ENCODE assay signal across 32 cellular contexts in genomic region chrX:16639966-16640365, GRCh38. TPM values are rescaled to one million over a fixed set of nuclear protein-coding genes. Genes with fewer than 3 reads are reported as not detected.
"Had no signal": no experiment of that assay in that cellular context is flagged by ENCODE, and none has a peak within 500 bp of the region (broad histone marks: within the 10 kb centered on the region; RNA-seq: fewer than 3 reads in every experiment).

No MANE protein-coding gene starts in this region.

- H3K4me3 Mint-ChIP-seq: activated CD4-positive, alpha-beta T cell treated with anti-CD3 and anti-CD28 coated beads, Interleukin-2, amount 10 ng/mL, durations not matched to agents 24 days and 14 days; activated CD8-positive, alpha-beta T cell treated with anti-CD3 and anti-CD28 coated beads for 36 hours; activated naive CD4-positive, alpha-beta T cell treated with anti-CD3 and anti-CD28 coated beads, Interleukin-2, amount 50 U/mL, for 24 hours; activated naive CD8-positive, alpha-beta T cell treated with anti-CD3 and anti-CD28 coated beads, Interleukin-2, amount 10 ng/mL, durations not matched to agents 7 days and 5 days; activated T-cell treated with anti-CD3 and anti-CD28 coated beads, Interleukin-2, amount 50 U/mL, for 72 hours; activated T-helper 17 cell treated with anti-CD3 and anti-CD28 coated beads, Interleukin-2, amount 50 U/mL, for 72 hours; T-helper 1 cell treated with Interleukin-12 subunit alpha and Interleukin-12 subunit beta and Interleukin-4 antibody, amounts not matched to agents 30 μg/mL and 1 μg/mL, for 36 hours; T-helper 2 cell treated with Interferon-gamma antibody and Interleukin-4, amounts not matched to agents 5 μg/mL and 100 μg/mL, for 36 hours had no signal

- ATAC-seq: activated CD8-positive, alpha-beta T cell treated with anti-CD3 and anti-CD28 coated beads for 36 hours; activated T-cell treated with anti-CD3 and anti-CD28 coated beads, Interleukin-2, amount 50 U/mL, for 72 hours; activated T-helper 17 cell treated with anti-CD3 and anti-CD28 coated beads, Interleukin-2, amount 50 U/mL, for 72 hours; PC-3; Right ventricle myocardium inferior had no signal

- H3K27me3 Mint-ChIP-seq: activated CD4-positive, alpha-beta T cell treated with anti-CD3 and anti-CD28 coated beads, Interleukin-2, amount 10 ng/mL, durations not matched to agents 24 days and 14 days; activated CD8-positive, alpha-beta T cell treated with anti-CD3 and anti-CD28 coated beads for 36 hours; activated naive CD4-positive, alpha-beta T cell treated with anti-CD3 and anti-CD28 coated beads, Interleukin-2, amount 50 U/mL, for 24 hours; activated naive CD8-positive, alpha-beta T cell treated with anti-CD3 and anti-CD28 coated beads, Interleukin-2, amount 10 ng/mL, durations not matched to agents 7 days and 5 days; activated T-helper 17 cell treated with anti-CD3 and anti-CD28 coated beads, Interleukin-2, amount 50 U/mL, for 72 hours had no signal

- H3K9me3 ChIP-seq: ascending aorta, Peyer's patch had no signal

- H3K9me3 Mint-ChIP-seq: activated CD4-positive, alpha-beta T cell treated with anti-CD3 and anti-CD28 coated beads, Interleukin-2, amount 10 ng/mL, durations not matched to agents 24 days and 14 days; activated CD8-positive, alpha-beta T cell treated with anti-CD3 and anti-CD28 coated beads for 36 hours; activated naive CD4-positive, alpha-beta T cell treated with anti-CD3 and anti-CD28 coated beads, Interleukin-2, amount 50 U/mL, for 24 hours; activated naive CD8-positive, alpha-beta T cell treated with anti-CD3 and anti-CD28 coated beads, Interleukin-2, amount 10 ng/mL, durations not matched to agents 7 days and 5 days; activated T-cell treated with anti-CD3 and anti-CD28 coated beads, Interleukin-2, amount 50 U/mL, for 72 hours; activated T-helper 17 cell treated with anti-CD3 and anti-CD28 coated beads, Interleukin-2, amount 50 U/mL, for 72 hours; T-helper 1 cell treated with Interleukin-12 subunit alpha and Interleukin-12 subunit beta and Interleukin-4 antibody, amounts not matched to agents 30 μg/mL and 1 μg/mL, for 36 hours; T-helper 2 cell treated with Interferon-gamma antibody and Interleukin-4, amounts not matched to agents 5 μg/mL and 100 μg/mL, for 36 hours had no signal

- DNase-seq: activated CD4-positive, alpha-beta T cell treated with anti-CD3 and anti-CD28 coated beads, Interleukin-2, amount 10 ng/mL, durations not matched to agents 24 days and 14 days; activated CD4-positive, alpha-beta T cell treated with anti-CD3 and anti-CD28 coated beads, Interleukin-2, amount 50 U/mL, for 4 hours; activated CD8-positive, alpha-beta T cell treated with anti-CD3 and anti-CD28 coated beads for 36 hours; activated effector memory CD4-positive, alpha-beta T cell treated with anti-CD3 and anti-CD28 coated beads, Interleukin-2, amount 50 U/mL, for 16 hours; activated naive CD4-positive, alpha-beta T cell; activated naive CD8-positive, alpha-beta T cell treated with anti-CD3 and anti-CD28 coated beads, Interleukin-2, amount 10 ng/mL, durations not matched to agents 7 days and 5 days; activated T-cell treated with anti-CD3 and anti-CD28 coated beads, Interleukin-2, amount 50 U/mL, for 1 hour; activated T-cell treated with anti-CD3 and anti-CD28 coated beads, Interleukin-2, amount 50 U/mL, for 72 hours; amygdala; caudate nucleus; cerebellar nuclear complex; Karpas-422; KBM-7; NCI-H1048; NCI-H1105 treated with DMSO at 0.1 percent for 48 hours; NCI-H1436; NCI-H1694 treated with DMSO at 0.1 percent for 48 hours; NCI-H2029; NCI-H345; NCI-H524 treated with DMSO at 0.1 percent for 48 hours; PC-3; Peyer's patch had no signal

- H3K36me3 ChIP-seq: Peyer's patch had no signal

- H3K4me1 Mint-ChIP-seq: activated CD4-positive, alpha-beta T cell treated with anti-CD3 and anti-CD28 coated beads, Interleukin-2, amount 10 ng/mL, durations not matched to agents 24 days and 14 days; activated naive CD4-positive, alpha-beta T cell treated with anti-CD3 and anti-CD28 coated beads, Interleukin-2, amount 50 U/mL, for 24 hours; activated naive CD8-positive, alpha-beta T cell treated with anti-CD3 and anti-CD28 coated beads, Interleukin-2, amount 10 ng/mL, durations not matched to agents 7 days and 5 days; activated T-helper 17 cell treated with anti-CD3 and anti-CD28 coated beads, Interleukin-2, amount 50 U/mL, for 72 hours had no signal

- H3K4me3 ChIP-seq: ascending aorta, Peyer's patch had no signal

- H3K27me3 ChIP-seq: ascending aorta, Peyer's patch had no signal

- H3K4me1 ChIP-seq: ascending aorta, Peyer's patch had no signal

- H3K27ac ChIP-seq: ascending aorta, RWPE1 had no signal

- H3K27ac Mint-ChIP-seq: activated CD4-positive, alpha-beta T cell treated with anti-CD3 and anti-CD28 coated beads, Interleukin-2, amount 10 ng/mL, durations not matched to agents 24 days and 14 days; activated CD8-positive, alpha-beta T cell treated with anti-CD3 and anti-CD28 coated beads for 36 hours; activated naive CD4-positive, alpha-beta T cell treated with anti-CD3 and anti-CD28 coated beads, Interleukin-2, amount 50 U/mL, for 24 hours; activated naive CD8-positive, alpha-beta T cell treated with anti-CD3 and anti-CD28 coated beads, Interleukin-2, amount 10 ng/mL, durations not matched to agents 7 days and 5 days; activated T-cell treated with anti-CD3 and anti-CD28 coated beads, Interleukin-2, amount 50 U/mL, for 72 hours; activated T-helper 17 cell treated with anti-CD3 and anti-CD28 coated beads, Interleukin-2, amount 50 U/mL, for 72 hours; T-helper 1 cell treated with Interleukin-12 subunit alpha and Interleukin-12 subunit beta and Interleukin-4 antibody, amounts not matched to agents 30 μg/mL and 1 μg/mL, for 36 hours; T-helper 2 cell treated with Interferon-gamma antibody and Interleukin-4, amounts not matched to agents 5 μg/mL and 100 μg/mL, for 36 hours had no signal

RNA-seq across cellular contexts. Expression of gene S100G, which starts 10.0 kb away (rescaled TPM):
- total RNA-seq: activated CD4-positive, alpha-beta T cell treated with anti-CD3 and anti-CD28 coated beads, Interleukin-2, amount 10 ng/mL, durations not matched to agents 24 days and 14 days; activated CD8-positive, alpha-beta memory T cell treated with anti-CD3 and anti-CD28 coated beads for 36 hours; activated CD8-positive, alpha-beta T cell treated with anti-CD3 and anti-CD28 coated beads for 36 hours; activated naive CD8-positive, alpha-beta T cell treated with anti-CD3 and anti-CD28 coated beads, Interleukin-2, amount 10 ng/mL, durations not matched to agents 7 days and 5 days; activated T-cell treated with anti-CD3 and anti-CD28 coated beads, Interleukin-2, amount 50 U/mL, for 72 hours; activated T-helper 17 cell treated with anti-CD3 and anti-CD28 coated beads, Interleukin-2, amount 50 U/mL, for 72 hours; ascending aorta; MCF 10A; NCI-H460; PC-3; Peyer's patch; Right ventricle myocardium inferior had no signal
